1 cellular context compared by ENCODE assay signal in genomic region chr16:560701-561412, GRCh38.
TF ChIP-seq lines count a peak whose summit lies in the region.

No MANE protein-coding gene starts in this region.

TF ChIP-seq in SK-N-SH treated with all-trans-retinoic acid at 6 μM for 48 hours, 23 proteins besides CTCF, POLR2A, EP300 and RAD21 (continued from another document):
- no peak for TF ChIP-seq TSHZ2 (CRISPR knock-in tag; IDR thresholded peaks at IDR 0.05)
- TF ChIP-seq ZFP30 (CRISPR knock-in tag; IDR thresholded peaks at IDR 0.05) = no peak
- TF ChIP-seq ZNF8 (CRISPR knock-in tag; IDR thresholded peaks at IDR 0.05) = no peak
